31 cellular contexts compared by ENCODE assay signal in the genomic region with DNA sequence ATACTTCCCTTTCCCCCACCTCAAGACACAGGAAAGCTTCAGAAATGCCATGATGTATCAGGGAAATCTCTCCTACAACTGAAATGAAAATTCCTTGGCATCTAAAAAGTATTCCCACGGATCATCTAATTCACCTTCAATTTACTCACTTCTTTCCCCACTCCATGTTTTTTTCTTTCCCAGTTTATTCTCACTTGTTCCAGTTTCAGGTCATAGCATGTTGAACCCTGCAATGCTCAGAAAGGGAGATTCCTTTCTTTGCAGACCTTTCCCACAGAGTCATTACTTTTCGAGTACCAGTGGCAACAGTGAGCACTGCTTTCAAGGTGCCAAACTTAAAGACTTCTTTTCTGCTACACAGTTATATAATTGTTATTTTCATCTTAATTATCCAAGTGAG.
"Had no signal": no experiment of that assay in that cellular context is flagged by ENCODE, and none has a peak within 500 bp of the region (broad histone marks: within the 10 kb centered on the region; RNA-seq: fewer than 3 reads in every experiment).

No MANE protein-coding gene starts in this region.

- H3K4me1 Mint-ChIP-seq: activated CD4-positive, alpha-beta T cell treated with anti-CD3 and anti-CD28 coated beads, Interleukin-2, amount 10 ng/mL, durations not matched to agents 24 days and 14 days; activated naive CD8-positive, alpha-beta T cell treated with anti-CD3 and anti-CD28 coated beads for 36 hours; activated T-helper 17 cell treated with anti-CD3 and anti-CD28 coated beads, Interleukin-2, amount 50 U/mL, for 72 hours had no signal

- H3K4me2 ChIP-seq: KMS-11, SK-N-SH had no signal

- ATAC-seq: activated CD8-positive, alpha-beta T cell treated with anti-CD3 and anti-CD28 coated beads for 36 hours; activated T-cell treated with anti-CD3 and anti-CD28 coated beads, Interleukin-2, amount 50 U/mL, for 72 hours; activated T-helper 17 cell treated with anti-CD3 and anti-CD28 coated beads, Interleukin-2, amount 50 U/mL, for 72 hours; PC-3 had no signal

- H3K4me3 Mint-ChIP-seq: activated CD4-positive, alpha-beta T cell treated with anti-CD3 and anti-CD28 coated beads, Interleukin-2, amount 10 ng/mL, durations not matched to agents 24 days and 14 days; activated CD8-positive, alpha-beta T cell treated with anti-CD3 and anti-CD28 coated beads for 36 hours; activated naive CD8-positive, alpha-beta T cell treated with anti-CD3 and anti-CD28 coated beads for 36 hours; activated T-cell treated with anti-CD3 and anti-CD28 coated beads, Interleukin-2, amount 50 U/mL, for 72 hours; activated T-helper 17 cell treated with anti-CD3 and anti-CD28 coated beads, Interleukin-2, amount 50 U/mL, for 72 hours; T-helper 1 cell treated with Interleukin-12 subunit alpha and Interleukin-12 subunit beta and Interleukin-4 antibody, amounts not matched to agents 30 μg/mL and 1 μg/mL, for 36 hours; T-helper 2 cell treated with Interferon-gamma antibody and Interleukin-4, amounts not matched to agents 5 μg/mL and 100 μg/mL, for 36 hours had no signal

- H3K9me3 ChIP-seq: Peyer's patch, SJSA1, SK-N-SH had no signal

- H3K27ac ChIP-seq: brain microvascular endothelial cell, KMS-11, Peyer's patch, SJSA1 had no signal

- H3K9me3 Mint-ChIP-seq: activated CD4-positive, alpha-beta T cell treated with anti-CD3 and anti-CD28 coated beads, Interleukin-2, amount 10 ng/mL, durations not matched to agents 24 days and 14 days; activated CD8-positive, alpha-beta T cell treated with anti-CD3 and anti-CD28 coated beads for 36 hours; activated naive CD8-positive, alpha-beta T cell treated with anti-CD3 and anti-CD28 coated beads for 36 hours; activated T-cell treated with anti-CD3 and anti-CD28 coated beads, Interleukin-2, amount 50 U/mL, for 72 hours; activated T-helper 17 cell treated with anti-CD3 and anti-CD28 coated beads, Interleukin-2, amount 50 U/mL, for 72 hours; T-helper 1 cell treated with Interleukin-12 subunit alpha and Interleukin-12 subunit beta and Interleukin-4 antibody, amounts not matched to agents 30 μg/mL and 1 μg/mL, for 36 hours; T-helper 2 cell treated with Interferon-gamma antibody and Interleukin-4, amounts not matched to agents 5 μg/mL and 100 μg/mL, for 36 hours had no signal

- H3K27ac Mint-ChIP-seq: activated CD4-positive, alpha-beta T cell treated with anti-CD3 and anti-CD28 coated beads, Interleukin-2, amount 10 ng/mL, durations not matched to agents 24 days and 14 days; activated CD8-positive, alpha-beta T cell treated with anti-CD3 and anti-CD28 coated beads for 36 hours; activated naive CD8-positive, alpha-beta T cell treated with anti-CD3 and anti-CD28 coated beads for 36 hours; activated T-cell treated with anti-CD3 and anti-CD28 coated beads, Interleukin-2, amount 50 U/mL, for 72 hours; activated T-helper 17 cell treated with anti-CD3 and anti-CD28 coated beads, Interleukin-2, amount 50 U/mL, for 72 hours; T-helper 1 cell treated with Interleukin-12 subunit alpha and Interleukin-12 subunit beta and Interleukin-4 antibody, amounts not matched to agents 30 μg/mL and 1 μg/mL, for 36 hours; T-helper 2 cell treated with Interferon-gamma antibody and Interleukin-4, amounts not matched to agents 5 μg/mL and 100 μg/mL, for 36 hours had no signal

- H3K4me3 ChIP-seq: Peyer's patch, SJSA1 had no signal

- H3K27me3 ChIP-seq: brain microvascular endothelial cell, Peyer's patch, SJSA1 had no signal

- DNase-seq: activated CD4-positive, alpha-beta T cell treated with anti-CD3 and anti-CD28 coated beads, Interleukin-2, amount 10 ng/mL, durations not matched to agents 24 days and 14 days; activated CD4-positive, alpha-beta T cell treated with anti-CD3 and anti-CD28 coated beads, Interleukin-2, amount 50 U/mL, for 4 hours; activated CD8-positive, alpha-beta T cell treated with anti-CD3 and anti-CD28 coated beads for 36 hours; activated effector memory CD4-positive, alpha-beta T cell treated with anti-CD3 and anti-CD28 coated beads, Interleukin-2, amount 50 U/mL, for 16 hours; activated naive CD4-positive, alpha-beta T cell; activated naive CD4-positive, alpha-beta T cell treated with anti-CD3 and anti-CD28 coated beads, Interleukin-2, amount 50 U/mL, for 16 hours; activated naive CD8-positive, alpha-beta T cell treated with anti-CD3 and anti-CD28 coated beads for 36 hours; activated T-cell treated with anti-CD3 and anti-CD28 coated beads, Interleukin-2, amount 50 U/mL, for 1 hour; activated T-cell treated with anti-CD3 and anti-CD28 coated beads, Interleukin-2, amount 50 U/mL, for 72 hours; amniotic stem cell; aorta; brain microvascular endothelial cell; NCI-H1092 treated with DMSO at 0.1 percent for 48 hours; NCI-H1417 treated with DMSO at 0.1 percent for 48 hours; NCI-H2029 treated with DMSO at 0.1 percent for 48 hours; NCI-H2107; NCI-H2171; NCI-H510A; NCI-H526; NCI-H748 treated with DMSO at 0.1 percent for 48 hours; NK-92 treated with Interleukin-12 subunit alpha and Interleukin-12 subunit beta, amount 100 ng/mL, for 24 hours; PC-3; Peyer's patch; RPMI8226; SHP77 treated with DMSO at 0.1 percent for 48 hours; SK-N-SH had no signal

- H3K4me1 ChIP-seq: SJSA1 had no signal

- H3K27me3 Mint-ChIP-seq: activated CD4-positive, alpha-beta T cell treated with anti-CD3 and anti-CD28 coated beads, Interleukin-2, amount 10 ng/mL, durations not matched to agents 24 days and 14 days; activated CD8-positive, alpha-beta T cell treated with anti-CD3 and anti-CD28 coated beads for 36 hours; activated naive CD8-positive, alpha-beta T cell treated with anti-CD3 and anti-CD28 coated beads for 36 hours; activated T-helper 17 cell treated with anti-CD3 and anti-CD28 coated beads, Interleukin-2, amount 50 U/mL, for 72 hours had no signal

- H3K36me3 ChIP-seq: brain microvascular endothelial cell, SJSA1 had no signal

- H3K36me3 Mint-ChIP-seq: activated naive CD8-positive, alpha-beta T cell treated with anti-CD3 and anti-CD28 coated beads for 36 hours had no signal

- H3K9ac ChIP-seq: KMS-11, SK-N-SH had no signal
